In genomic region chr1:25700626-25701025, GRCh38 we compare ENCODE assay signal across 11 cellular contexts.
DNase-seq lines count a peak whose midpoint lies in the region; ATAC-seq and TF ChIP-seq lines count a peak whose summit lies in the region.
"Had no signal": no experiment of that assay in that cellular context is flagged by ENCODE, and none has a peak within 500 bp of the region (broad histone marks: within the 10 kb centered on the region; RNA-seq: fewer than 3 reads in every experiment).

No MANE protein-coding gene starts in this region.

- H2AFZ ChIP-seq in ACC112 (ENCODE audit: low read length, unreplicated experiment) = peak overlapping the region; percentile 61

- TF ChIP-seq EP300 in esophagus muscularis mucosa (IDR thresholded peaks at IDR 0.05) = no peak

- H3K36me3 ChIP-seq in ACC112 (ENCODE audit: insufficient read depth, low read length) (no peaks in the 10 kb centered on the region), esophagus muscularis mucosa (no peaks in the 10 kb centered on the region)

- H3K9me3 Mint-ChIP-seq in nephron progenitor cell = no peaks in the 10 kb centered on the region
- no peaks in the 10 kb centered on the region for H3K9me3 Mint-ChIP-seq in activated CD4-positive, alpha-beta memory T cell treated with anti-CD3 and anti-CD28 coated beads for 36 hours
- H3K9me3 Mint-ChIP-seq: naive thymus-derived CD8-positive, alpha-beta T cell had no signal

- POLR2A ChIA-PET in activated CD4-positive, alpha-beta memory T cell treated with anti-CD3 and anti-CD28 coated beads for 36 hours (lab: Charles Lee) = no interaction called here

- H3K4me1 Mint-ChIP-seq in nephron progenitor cell = peaks cover 51% of the 10 kb centered on the region
- H3K4me1 Mint-ChIP-seq in activated CD4-positive, alpha-beta memory T cell treated with anti-CD3 and anti-CD28 coated beads for 36 hours (ENCODE audit: low read depth) = peaks cover 43% of the 10 kb centered on the region

- H3K4me1 ChIP-seq in ACC112 (ENCODE audit: control insufficient read depth, insufficient read depth, low read length, unreplicated experiment) = peaks cover 25% of the 10 kb centered on the region
- H3K4me1 ChIP-seq in esophagus muscularis mucosa = peaks cover 85 to 100% (median 98%) of the 10 kb centered on the region in 4 donors
- peaks cover 5% of the 10 kb centered on the region for H3K4me1 ChIP-seq in foreskin keratinocyte

- no peak for TF ChIP-seq CTCF in esophagus muscularis mucosa (IDR thresholded peaks at IDR 0.05)
- TF ChIP-seq CTCF in nephron progenitor cell (IDR thresholded peaks at IDR 0.05) = peak; percentile 34
- no peak for TF ChIP-seq CTCF in foreskin keratinocyte (conservative IDR thresholded peaks at IDR 0.05)

- H3K4me3 ChIP-seq in ACC112 (ENCODE audit: low read depth, low read length) = no peak overlapping the region
- H3K4me3 ChIP-seq in esophagus muscularis mucosa = no peak overlapping the region

- H3K27ac ChIP-seq in ACC112 (ENCODE audit: low read depth, low read length) (no peak overlapping the region), esophagus muscularis mucosa (replicated peaks in 1 of 4) (peak overlapping the region; percentile 84 to 92 (median 90)), foreskin keratinocyte (no peak overlapping the region)

- H3K36me3 Mint-ChIP-seq in nephron progenitor cell (ENCODE audit: low read depth) = no peaks in the 10 kb centered on the region
- peaks cover 2% of the 10 kb centered on the region for H3K36me3 Mint-ChIP-seq in activated CD4-positive, alpha-beta memory T cell treated with anti-CD3 and anti-CD28 coated beads for 36 hours

- CTCF ChIA-PET in activated CD4-positive, alpha-beta memory T cell treated with anti-CD3 and anti-CD28 coated beads for 36 hours (lab: Charles Lee) = no interaction called here

- no peak overlapping the region for H3K4me3 Mint-ChIP-seq in nephron progenitor cell
- H3K4me3 Mint-ChIP-seq in activated CD4-positive, alpha-beta memory T cell treated with anti-CD3 and anti-CD28 coated beads for 36 hours = no peak overlapping the region
- H3K4me3 Mint-ChIP-seq: activated naive CD8-positive, alpha-beta T cell; naive thymus-derived CD8-positive, alpha-beta T cell had no signal

- H3K27me3 Mint-ChIP-seq in nephron progenitor cell (ENCODE audit: low read depth, poor library complexity) = peaks cover 30% of the 10 kb centered on the region
- no peaks in the 10 kb centered on the region for H3K27me3 Mint-ChIP-seq in activated CD4-positive, alpha-beta memory T cell treated with anti-CD3 and anti-CD28 coated beads for 36 hours
- H3K27me3 Mint-ChIP-seq: activated naive CD8-positive, alpha-beta T cell; naive thymus-derived CD8-positive, alpha-beta T cell had no signal

- intact Hi-C loops in esophagus muscularis mucosa (cut with DNase I) = no loop called here
- intact Hi-C loops in activated CD4-positive, alpha-beta memory T cell treated with anti-CD3 and anti-CD28 coated beads for 36 hours (cut with micrococcal nuclease) = no loop called here

- no peak for TF ChIP-seq POLR2A in esophagus muscularis mucosa (IDR thresholded peaks at IDR 0.05; ENCODE audit: low read depth)

- H3K27me3 ChIP-seq in ACC112 (ENCODE audit: insufficient read depth, low read length) (no peaks in the 10 kb centered on the region), esophagus muscularis mucosa (no peaks in the 10 kb centered on the region), foreskin keratinocyte (no peaks in the 10 kb centered on the region)

- DNase-seq in NCI-H446 treated with DMSO at 0.1 percent for 48 hours (lab: John Stamatoyannopoulos, UW) (peak; percentile 76), esophagus muscularis mucosa (ENCODE audit: extremely low spot score) (no peak), nephron progenitor cell (peak; percentile 52), middle frontal gyrus (ENCODE audit: extremely low spot score, low spot score) (no peak), AG20443 (ENCODE audit: low spot score) (no peak), foreskin keratinocyte (no peak)
- DNase-seq in activated CD4-positive, alpha-beta memory T cell treated with anti-CD3 and anti-CD28 coated beads for 36 hours = no peak

- WGBS in esophagus muscularis mucosa = 69% methylated on average over 7 of the region's 7 CpGs

- no peaks in the 10 kb centered on the region for H3K9me3 ChIP-seq in esophagus muscularis mucosa

- H3K27ac Mint-ChIP-seq in nephron progenitor cell = no peak overlapping the region
- H3K27ac Mint-ChIP-seq in activated CD4-positive, alpha-beta memory T cell treated with anti-CD3 and anti-CD28 coated beads for 36 hours = no peak overlapping the region
- H3K27ac Mint-ChIP-seq: activated naive CD8-positive, alpha-beta T cell had no signal

- H3K79me2 ChIP-seq in ACC112 (ENCODE audit: control insufficient read depth, insufficient read depth, low read length, unreplicated experiment) = no peaks in the 10 kb centered on the region

- ATAC-seq in foreskin keratinocyte = no peak
- ATAC-seq: activated CD4-positive, CD25-positive, alpha-beta regulatory T cell treated with anti-CD3 and anti-CD28 coated beads, Interleukin-2, amount 50 U/mL, for 24 hours; naive thymus-derived CD8-positive, alpha-beta T cell had no signal

Comparison
In these comparisons a context has a peak if more than half of its experiments do, and no peak if none do; other contexts are left out.
1. H3K27ac ChIP-seq: peak in esophagus muscularis mucosa (4 of 4); none in ACC112 (single experiment) and foreskin keratinocyte (single experiment).
2. DNase-seq: peak in NCI-H446 treated with DMSO at 0.1 percent for 48 hours (single experiment) and nephron progenitor cell (single experiment); none in esophagus muscularis mucosa (single experiment), middle frontal gyrus (single experiment), AG20443 (single experiment), foreskin keratinocyte (0 of 2) and activated CD4-positive, alpha-beta memory T cell treated with anti-CD3 and anti-CD28 coated beads for 36 hours (single experiment).